In genomic region chr21:42118901-42119300, GRCh38 we compare ENCODE assay signal across 16 cellular contexts. TPM values are rescaled to one million over a fixed set of nuclear protein-coding genes. Genes with fewer than 3 reads are reported as not detected.
DNase-seq lines count a peak whose midpoint lies in the region; ATAC-seq and TF ChIP-seq lines count a peak whose summit lies in the region.
"Had no signal": no experiment of that assay in that cellular context is flagged by ENCODE, and none has a peak within 500 bp of the region (broad histone marks: within the 10 kb centered on the region; RNA-seq: fewer than 3 reads in every experiment).

No MANE protein-coding gene starts in this region.

- no peaks in the 10 kb centered on the region for H3K36me3 Mint-ChIP-seq in chondrocyte (ENCODE audit: low read depth)
- no peaks in the 10 kb centered on the region; a peak in 1 of 7 replicates for H3K36me3 Mint-ChIP-seq in H9 (ENCODE audit: insufficient read depth in 1 of 3, low read depth in 3 of 3)

- H3T11ph ChIP-seq in H9 (ENCODE audit: low read length), result no peak overlapping the region

- no peak overlapping the region for H3K4ac ChIP-seq in H9 (ENCODE audit: low read depth, low read length)

- no peaks in the 10 kb centered on the region for H3K9me3 Mint-ChIP-seq in chondrocyte (ENCODE audit: low read depth)
- no peaks in the 10 kb centered on the region for H3K9me3 Mint-ChIP-seq in H9

- H3K23ac ChIP-seq in H9 (ENCODE audit: insufficient read length, low read depth, low read length), result no peak overlapping the region

- no peak for TF ChIP-seq CTCF in chondrocyte (IDR thresholded peaks at IDR 0.05)
- no peak for TF ChIP-seq CTCF in lower lobe of right lung (IDR thresholded peaks at IDR 0.05)
- TF ChIP-seq CTCF in H9 (conservative IDR thresholded peaks at IDR 0.05), result no peak

- no peak overlapping the region for H2AK5ac ChIP-seq in H9 (ENCODE audit: insufficient read length, low read length)

- H3K4me3 ChIP-seq in BLaER1 (peak overlapping the region; percentile 38), NT2/D1 (ENCODE audit: insufficient read length, low read depth) (no peak overlapping the region), lower lobe of right lung (no peak overlapping the region)
- H3K4me3 ChIP-seq: left lung, ovary, suprapubic skin had no signal

- H2AFZ ChIP-seq in H9 (ENCODE audit: low read length), result no peak overlapping the region

- no peak overlapping the region for H2BK15ac ChIP-seq in H9 (ENCODE audit: low read depth, low read length)

- H3K56ac ChIP-seq in H9 (ENCODE audit: insufficient read length, low read depth, low read length), result no peak overlapping the region

- no peak overlapping the region for H2BK5ac ChIP-seq in H9 (ENCODE audit: insufficient read length, low read length)

- peaks cover 23% of the 10 kb centered on the region for H3K27me3 Mint-ChIP-seq in chondrocyte (ENCODE audit: low read depth)
- peaks cover 16% of the 10 kb centered on the region for H3K27me3 Mint-ChIP-seq in H9 (ENCODE audit: low read depth)

- no peak overlapping the region for H4K91ac ChIP-seq in H9 (ENCODE audit: insufficient read length, low read depth, low read length)

- H3K36me3 ChIP-seq in BLaER1 (no peaks in the 10 kb centered on the region), NT2/D1 (ENCODE audit: insufficient read depth, insufficient read length, low read length) (no peaks in the 10 kb centered on the region), lower lobe of right lung (no peaks in the 10 kb centered on the region)
- H3K36me3 ChIP-seq: left lung, ovary, suprapubic skin had no signal

- no peak overlapping the region for H3K18ac ChIP-seq in H9 (ENCODE audit: insufficient read length, low read depth, low read length)

- H3K9me3 ChIP-seq in BLaER1, result no peaks in the 10 kb centered on the region
- H3K9me3 ChIP-seq in NT2/D1 (ENCODE audit: insufficient read depth, low read length), result no peaks in the 10 kb centered on the region
- no peaks in the 10 kb centered on the region for H3K9me3 ChIP-seq in lower lobe of right lung
- H3K9me3 ChIP-seq in H9 (ENCODE audit: control insufficient read depth, low read depth, low read length), result no peaks in the 10 kb centered on the region
- H3K9me3 ChIP-seq: left lung, ovary, suprapubic skin had no signal

- H3K4me1 Mint-ChIP-seq in chondrocyte (ENCODE audit: low read depth) (peaks cover 18% of the 10 kb centered on the region), H9 (peaks cover 25 to 26% of the 10 kb centered on the region in 2 experiments)

- no peak overlapping the region for H3K14ac ChIP-seq in H9 (ENCODE audit: insufficient read depth, low read length)

- no peak overlapping the region for H3K4me3 Mint-ChIP-seq in chondrocyte (ENCODE audit: unreplicated experiment)
- no peak overlapping the region for H3K4me3 Mint-ChIP-seq in H9

- H3K9ac ChIP-seq in BLaER1, result peak overlapping the region; percentile 74
- peak overlapping the region; percentile 8 for H3K9ac ChIP-seq in NT2/D1 (ENCODE audit: insufficient read length, low read depth)
- no peak overlapping the region for H3K9ac ChIP-seq in H9 (ENCODE audit: extremely low read depth, insufficient read length, low read length)

- H3K23me2 ChIP-seq in H9 (ENCODE audit: insufficient read length, low read depth, low read length, poor library complexity, severe bottlenecking), result no peaks in the 10 kb centered on the region

- no peaks in the 10 kb centered on the region for H3K79me2 ChIP-seq in H9 (ENCODE audit: insufficient read depth, low read length)

- DNase-seq in GF-D8 (lab: John Stamatoyannopoulos, UW) (peak; percentile 79), NT2/D1 (ENCODE audit: low read depth, low spot score) (no peak), chondrocyte (ENCODE audit: low spot score) (peak; percentile 80), lower lobe of right lung (no peak), H9 (no peak)
- DNase-seq: activated effector memory CD4-positive, alpha-beta T cell treated with anti-CD3 and anti-CD28 coated beads, Interleukin-2, amount 50 U/mL, for 16 hours; Calu3; foreskin keratinocyte; NCI-H526; ovary; stimulated activated CD4-positive, alpha-beta T cell treated with anti-CD3 and anti-CD28 coated beads, Interleukin-4, amount 100 ng/mL, for 24 hours had no signal

- no peak overlapping the region for H2BK120ac ChIP-seq in H9 (ENCODE audit: low read depth, low read length, poor library complexity, severe bottlenecking)

- intact Hi-C loops in lower lobe of right lung (cut with DNase I), result no loop called here

- H3K4me2 ChIP-seq in BLaER1 (peak overlapping the region; percentile 94), H9 (ENCODE audit: insufficient read depth, insufficient read length, low read length) (no peak overlapping the region)

- no peak overlapping the region for H2BK20ac ChIP-seq in H9 (ENCODE audit: low read depth, low read length, poor library complexity, severe bottlenecking)

- H3K4me1 ChIP-seq in BLaER1, result peaks cover 92% of the 10 kb centered on the region
- H3K4me1 ChIP-seq in NT2/D1 (ENCODE audit: insufficient read depth, insufficient read length), result peaks cover 33% of the 10 kb centered on the region
- H3K4me1 ChIP-seq in lower lobe of right lung, result peaks cover 28% of the 10 kb centered on the region
- no peaks in the 10 kb centered on the region; the same call in 1 of the 2 replicates for H3K4me1 ChIP-seq in H9 (ENCODE audit: insufficient read depth, low read length)
- H3K4me1 ChIP-seq: foreskin keratinocyte had no signal

- no peak overlapping the region for H3K27ac Mint-ChIP-seq in chondrocyte (ENCODE audit: unreplicated experiment)
- no peak overlapping the region for H3K27ac Mint-ChIP-seq in H9

- ATAC-seq in GM21515 (IDR thresholded peaks at IDR 0.05; ENCODE audit: unreplicated experiment) (no peak), lower lobe of right lung (no peak), GM19035 (IDR thresholded peaks at IDR 0.05; ENCODE audit: unreplicated experiment) (no peak)
- ATAC-seq: foreskin keratinocyte, left lung had no signal

- H3K27me3 ChIP-seq in BLaER1 (no peaks in the 10 kb centered on the region), NT2/D1 (ENCODE audit: insufficient read depth, insufficient read length) (peaks cover 12% of the 10 kb centered on the region), lower lobe of right lung (ENCODE audit: low read depth) (peaks cover 35% of the 10 kb centered on the region), H9 (ENCODE audit: insufficient read depth, low read length) (no peaks in the 10 kb centered on the region)
- H3K27me3 ChIP-seq: ovary had no signal

- H3K79me1 ChIP-seq in H9 (ENCODE audit: insufficient read depth, low read depth, low read length, poor library complexity, severe bottlenecking), result no peaks in the 10 kb centered on the region

- H4K5ac ChIP-seq in H9 (ENCODE audit: insufficient read length, low read depth, low read length), result no peak overlapping the region

- H4K8ac ChIP-seq in H9 (replicated peaks; ENCODE audit: insufficient read length, low read depth, low read length), result no peak overlapping the region

- H4K20me1 ChIP-seq in BLaER1 (no peaks in the 10 kb centered on the region), H9 (ENCODE audit: control insufficient read depth, insufficient read depth, insufficient read length) (no peaks in the 10 kb centered on the region)

- H3K27ac ChIP-seq in BLaER1, result peak overlapping the region; percentile 90
- H3K27ac ChIP-seq in lower lobe of right lung, result no peak overlapping the region
- no peak overlapping the region for H3K27ac ChIP-seq in H9 (ENCODE audit: insufficient read length, low read depth, low read length)
- H3K27ac ChIP-seq: foreskin keratinocyte, left lung, ovary, suprapubic skin had no signal

- H2BK12ac ChIP-seq in H9 (ENCODE audit: insufficient read length, low read depth, low read length), result no peak overlapping the region

- no CpG with 5 or more reads among the region's 15 CpGs for WGBS in H9 (ENCODE audit: extremely low coverage, insufficient read length, low lambda C conversion rate)

RNA-seq across cellular contexts. Expression of gene UMODL1, which starts 47.8 kb away (rescaled TPM):
- 0.29 TPM in 1 of 3 replicates, not detected in the others for total RNA-seq in chondrocyte
- total RNA-seq in lower lobe of right lung, result 0.50 TPM
- not detected in 2 replicates for total RNA-seq in H9 (2021)
- total RNA-seq: Calu3, foreskin keratinocyte had no signal

Comparison
In these comparisons a context has a peak if more than half of its experiments do, and no peak if none do; other contexts are left out.
1. DNase-seq: peak in GF-D8 (single experiment) and chondrocyte (single experiment); none in NT2/D1 (single experiment), lower lobe of right lung (single experiment) and H9 (single experiment).